ENCODE assay signal across 9 cellular contexts in genomic region chr9:88531920-88532319, GRCh38. TPM values are rescaled to one million over a fixed set of nuclear protein-coding genes. Genes with fewer than 3 reads are reported as not detected.
A peak's percentile ranks its signal among the peaks of the same experiment; 100 is the strongest.
DNase-seq lines count a peak whose midpoint lies in the region; ATAC-seq and TF ChIP-seq lines count a peak whose summit lies in the region.
"Had no signal": no experiment of that assay in that cellular context is flagged by ENCODE, and none has a peak within 500 bp of the region (broad histone marks: within the 10 kb centered on the region; RNA-seq: fewer than 3 reads in every experiment).

No MANE protein-coding gene starts in this region.

- H3K27me3 ChIP-seq in BE2C (peaks cover 12% of the 10 kb centered on the region; the same call in 1 of the 2 replicates), left lung (peaks cover 3 to 56% of the 10 kb centered on the region in 2 donors)

- H3K4me3 Mint-ChIP-seq in neural crest cell, result peak overlapping the region; percentile 71

- no peak overlapping the region for H3K27ac Mint-ChIP-seq in neural crest cell (ENCODE audit: unreplicated experiment)

- H3K4me1 ChIP-seq in BE2C (peaks cover 5% of the 10 kb centered on the region; the same call in 1 of the 2 replicates), left lung (peaks cover 0 to 24% of the 10 kb centered on the region in 2 donors)

- peak overlapping the region; percentile 33; the same call in 1 of the 2 replicates for H3K4me3 ChIP-seq in BE2C (ENCODE audit: low read depth, low read length)
- H3K4me3 ChIP-seq in NB4 (ENCODE audit: low read depth, low read length), result peak overlapping the region; percentile 62
- peak overlapping the region; percentile 44 for H3K4me3 ChIP-seq in fibroblast of villous mesenchyme (ENCODE audit: low read depth, low read length)
- no peak overlapping the region for H3K4me3 ChIP-seq in left lung

- H3K36me3 ChIP-seq in BE2C (no peaks in the 10 kb centered on the region), left lung (no peaks in the 10 kb centered on the region)

- peaks cover 7% of the 10 kb centered on the region for H3K4me1 Mint-ChIP-seq in neural crest cell

- H3K9me3 Mint-ChIP-seq in neural crest cell, result no peaks in the 10 kb centered on the region

- TF ChIP-seq CTCF in BE2C (IDR thresholded peaks at IDR 0.05; ENCODE audit: low read depth, low read length), result no peak
- TF ChIP-seq CTCF in NB4 (IDR thresholded peaks at IDR 0.05; ENCODE audit: low read depth, low read length), result no peak
- no peak for TF ChIP-seq CTCF in fibroblast of villous mesenchyme (IDR thresholded peaks at IDR 0.05; ENCODE audit: insufficient read depth, low read depth, low read length)
- TF ChIP-seq CTCF in neural crest cell (conservative IDR thresholded peaks at IDR 0.05), result no peak
- no peak for TF ChIP-seq CTCF in left lung (IDR thresholded peaks at IDR 0.05)

- H3K9me3 ChIP-seq in BE2C (no peaks in the 10 kb centered on the region; the same call in 1 of the 2 replicates), left lung (no peaks in the 10 kb centered on the region)

- intact Hi-C loops in left lung (cut with DNase I), result no loop called here

- peaks cover 73% of the 10 kb centered on the region for H3K27me3 Mint-ChIP-seq in neural crest cell (ENCODE audit: low read depth)

- no peak overlapping the region for H3K27ac ChIP-seq in left lung

- no peak for TF ChIP-seq POLR2A in NB4 (IDR thresholded peaks at IDR 0.05; ENCODE audit: extremely low read depth, insufficient read length)

- DNase-seq in BE2C (no peak), NB4 (ENCODE audit: low read depth) (peak; percentile 38), fibroblast of villous mesenchyme (ENCODE audit: low read depth) (no peak), neural crest cell (ENCODE audit: low read depth, low spot score) (no peak), left lung (no peak), activated gamma-delta T cell (lab: John Stamatoyannopoulos, UW) (no peak), NCI-H2171 treated with DMSO at 0.1 percent for 48 hours (lab: John Stamatoyannopoulos, UW) (no peak)
- DNase-seq in stimulated activated CD4-positive, alpha-beta T cell treated with anti-CD3 and anti-CD28 coated beads, Interleukin-12 subunit alpha, Interleukin-12 subunit beta, amount 100 ng/mL, for 4 hours, result no peak
- DNase-seq: C1 segment of cervical spinal cord had no signal

- ATAC-seq in left lung, result no peak

- H3K36me3 Mint-ChIP-seq in neural crest cell (ENCODE audit: low read depth), result no peaks in the 10 kb centered on the region

RNA-seq across cellular contexts. Expression of gene NXNL2, which starts 3.1 kb away (rescaled TPM):
- polyA plus RNA-seq in BE2C (2012; ENCODE audit: insufficient read depth, insufficient read length, low read depth), result 0.43 TPM
- total RNA-seq in fibroblast of villous mesenchyme, result 7.7 and 11.2 TPM in 2 replicates
- total RNA-seq in neural crest cell, result not detected in 2 replicates
- under 1 TPM in 1 of 2 donors, not detected in 1; 0.29 TPM for total RNA-seq in left lung

Comparison
In these comparisons a context has a peak if more than half of its experiments do, and no peak if none do; other contexts are left out.
1. H3K4me3 ChIP-seq: peak in BE2C (single experiment), NB4 (single experiment) and fibroblast of villous mesenchyme (single experiment); none in left lung (0 of 2).